Comparison of ENCODE assay signal across 2 cellular contexts in the genomic region with DNA sequence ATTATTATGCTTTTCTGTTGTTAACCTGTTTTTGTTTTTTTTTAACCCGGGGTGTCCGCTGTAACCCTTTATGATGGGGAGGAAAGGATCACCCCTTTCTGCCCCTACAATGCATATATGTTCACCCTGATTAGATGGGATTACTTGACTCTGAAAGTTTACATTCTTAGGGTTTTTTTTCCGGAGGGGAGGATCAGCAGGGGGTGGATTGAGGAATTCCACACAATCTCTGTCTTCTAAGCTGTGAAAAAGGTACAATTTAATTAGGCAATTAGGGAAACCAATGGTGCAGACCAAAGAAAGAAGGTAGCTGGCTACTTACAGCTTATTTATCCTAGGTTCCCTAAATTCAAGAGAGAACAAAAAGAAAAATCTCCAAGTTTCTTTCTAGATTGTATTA.
TF ChIP-seq lines count a peak whose summit lies in the region.

No MANE protein-coding gene starts in this region.

TF ChIP-seq in GM23338, 12 proteins besides CTCF, POLR2A, EP300 and RAD21 (continued from another document and continues in another):
- TF ChIP-seq, protein P1, sequence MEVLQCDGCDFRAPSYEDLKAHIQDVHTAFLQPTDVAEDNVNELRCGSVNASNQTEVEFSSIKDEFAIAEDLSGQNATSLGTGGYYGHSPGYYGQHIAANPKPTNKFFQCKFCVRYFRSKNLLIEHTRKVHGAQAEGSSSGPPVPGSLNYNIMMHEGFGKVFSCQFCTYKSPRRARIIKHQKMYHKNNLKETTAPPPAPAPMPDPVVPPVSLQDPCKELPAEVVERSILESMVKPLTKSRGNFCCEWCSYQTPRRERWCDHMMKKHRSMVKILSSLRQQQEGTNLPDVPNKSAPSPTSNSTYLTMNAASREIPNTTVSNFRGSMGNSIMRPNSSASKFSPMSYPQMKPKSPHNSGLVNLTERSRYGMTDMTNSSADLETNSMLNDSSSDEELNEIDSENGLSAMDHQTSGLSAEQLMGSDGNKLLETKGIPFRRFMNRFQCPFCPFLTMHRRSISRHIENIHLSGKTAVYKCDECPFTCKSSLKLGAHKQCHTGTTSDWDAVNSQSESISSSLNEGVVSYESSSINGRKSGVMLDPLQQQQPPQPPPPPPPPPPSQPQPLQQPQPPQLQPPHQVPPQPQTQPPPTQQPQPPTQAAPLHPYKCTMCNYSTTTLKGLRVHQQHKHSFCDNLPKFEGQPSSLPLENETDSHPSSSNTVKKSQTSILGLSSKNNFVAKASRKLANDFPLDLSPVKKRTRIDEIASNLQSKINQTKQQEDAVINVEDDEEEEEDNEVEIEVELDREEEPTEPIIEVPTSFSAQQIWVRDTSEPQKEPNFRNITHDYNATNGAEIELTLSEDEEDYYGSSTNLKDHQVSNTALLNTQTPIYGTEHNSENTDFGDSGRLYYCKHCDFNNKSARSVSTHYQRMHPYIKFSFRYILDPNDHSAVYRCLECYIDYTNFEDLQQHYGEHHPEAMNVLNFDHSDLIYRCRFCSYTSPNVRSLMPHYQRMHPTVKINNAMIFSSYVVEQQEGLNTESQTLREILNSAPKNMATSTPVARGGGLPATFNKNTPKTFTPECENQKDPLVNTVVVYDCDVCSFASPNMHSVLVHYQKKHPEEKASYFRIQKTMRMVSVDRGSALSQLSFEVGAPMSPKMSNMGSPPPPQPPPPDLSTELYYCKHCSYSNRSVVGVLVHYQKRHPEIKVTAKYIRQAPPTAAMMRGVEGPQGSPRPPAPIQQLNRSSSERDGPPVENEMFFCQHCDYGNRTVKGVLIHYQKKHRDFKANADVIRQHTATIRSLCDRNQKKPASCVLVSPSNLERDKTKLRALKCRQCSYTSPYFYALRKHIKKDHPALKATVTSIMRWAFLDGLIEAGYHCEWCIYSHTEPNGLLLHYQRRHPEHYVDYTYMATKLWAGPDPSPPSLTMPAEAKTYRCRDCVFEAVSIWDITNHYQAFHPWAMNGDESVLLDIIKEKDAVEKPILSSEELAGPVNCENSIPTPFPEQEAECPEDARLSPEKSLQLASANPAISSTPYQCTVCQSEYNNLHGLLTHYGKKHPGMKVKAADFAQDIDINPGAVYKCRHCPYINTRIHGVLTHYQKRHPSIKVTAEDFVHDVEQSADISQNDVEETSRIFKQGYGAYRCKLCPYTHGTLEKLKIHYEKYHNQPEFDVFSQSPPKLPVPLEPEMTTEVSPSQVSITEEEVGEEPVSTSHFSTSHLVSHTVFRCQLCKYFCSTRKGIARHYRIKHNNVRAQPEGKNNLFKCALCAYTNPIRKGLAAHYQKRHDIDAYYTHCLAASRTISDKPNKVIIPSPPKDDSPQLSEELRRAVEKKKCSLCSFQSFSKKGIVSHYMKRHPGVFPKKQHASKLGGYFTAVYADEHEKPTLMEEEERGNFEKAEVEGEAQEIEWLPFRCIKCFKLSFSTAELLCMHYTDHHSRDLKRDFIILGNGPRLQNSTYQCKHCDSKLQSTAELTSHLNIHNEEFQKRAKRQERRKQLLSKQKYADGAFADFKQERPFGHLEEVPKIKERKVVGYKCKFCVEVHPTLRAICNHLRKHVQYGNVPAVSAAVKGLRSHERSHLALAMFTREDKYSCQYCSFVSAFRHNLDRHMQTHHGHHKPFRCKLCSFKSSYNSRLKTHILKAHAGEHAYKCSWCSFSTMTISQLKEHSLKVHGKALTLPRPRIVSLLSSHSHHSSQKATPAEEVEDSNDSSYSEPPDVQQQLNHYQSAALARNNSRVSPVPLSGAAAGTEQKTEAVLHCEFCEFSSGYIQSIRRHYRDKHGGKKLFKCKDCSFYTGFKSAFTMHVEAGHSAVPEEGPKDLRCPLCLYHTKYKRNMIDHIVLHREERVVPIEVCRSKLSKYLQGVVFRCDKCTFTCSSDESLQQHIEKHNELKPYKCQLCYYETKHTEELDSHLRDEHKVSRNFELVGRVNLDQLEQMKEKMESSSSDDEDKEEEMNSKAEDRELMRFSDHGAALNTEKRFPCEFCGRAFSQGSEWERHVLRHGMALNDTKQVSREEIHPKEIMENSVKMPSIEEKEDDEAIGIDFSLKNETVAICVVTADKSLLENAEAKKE (CRISPR knock-in tag; IDR thresholded peaks at IDR 0.05), result no peak
- TF ChIP-seq, protein P2, sequence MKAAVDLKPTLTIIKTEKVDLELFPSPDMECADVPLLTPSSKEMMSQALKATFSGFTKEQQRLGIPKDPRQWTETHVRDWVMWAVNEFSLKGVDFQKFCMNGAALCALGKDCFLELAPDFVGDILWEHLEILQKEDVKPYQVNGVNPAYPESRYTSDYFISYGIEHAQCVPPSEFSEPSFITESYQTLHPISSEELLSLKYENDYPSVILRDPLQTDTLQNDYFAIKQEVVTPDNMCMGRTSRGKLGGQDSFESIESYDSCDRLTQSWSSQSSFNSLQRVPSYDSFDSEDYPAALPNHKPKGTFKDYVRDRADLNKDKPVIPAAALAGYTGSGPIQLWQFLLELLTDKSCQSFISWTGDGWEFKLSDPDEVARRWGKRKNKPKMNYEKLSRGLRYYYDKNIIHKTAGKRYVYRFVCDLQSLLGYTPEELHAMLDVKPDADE (IDR thresholded peaks at IDR 0.05), result no peak
- TF ChIP-seq EZH2 (IDR thresholded peaks at IDR 0.05; ENCODE audit: low read depth, unreplicated experiment) (no peak), CREB1 (CRISPR knock-in tag; IDR thresholded peaks at IDR 0.05; ENCODE audit: low read depth) (no peak), STAT1 (IDR thresholded peaks at IDR 0.05; ENCODE audit: unreplicated experiment) (no peak), EZH2phosphoT487 (IDR thresholded peaks at IDR 0.05; ENCODE audit: unreplicated experiment) (no peak), ZNF114 (CRISPR knock-in tag; IDR thresholded peaks at IDR 0.05) (no peak), POLR2AphosphoS5 (IDR thresholded peaks at IDR 0.05; ENCODE audit: low read depth) (no peak), JUNB (IDR thresholded peaks at IDR 0.05; ENCODE audit: unreplicated experiment) (no peak), ZNF331 (CRISPR knock-in tag; IDR thresholded peaks at IDR 0.05; ENCODE audit: low read depth) (no peak)

TF ChIP-seq in WTC11, 78 proteins besides CTCF, POLR2A, EP300 and RAD21 (continued from another document):
- TF ChIP-seq, protein P3, sequence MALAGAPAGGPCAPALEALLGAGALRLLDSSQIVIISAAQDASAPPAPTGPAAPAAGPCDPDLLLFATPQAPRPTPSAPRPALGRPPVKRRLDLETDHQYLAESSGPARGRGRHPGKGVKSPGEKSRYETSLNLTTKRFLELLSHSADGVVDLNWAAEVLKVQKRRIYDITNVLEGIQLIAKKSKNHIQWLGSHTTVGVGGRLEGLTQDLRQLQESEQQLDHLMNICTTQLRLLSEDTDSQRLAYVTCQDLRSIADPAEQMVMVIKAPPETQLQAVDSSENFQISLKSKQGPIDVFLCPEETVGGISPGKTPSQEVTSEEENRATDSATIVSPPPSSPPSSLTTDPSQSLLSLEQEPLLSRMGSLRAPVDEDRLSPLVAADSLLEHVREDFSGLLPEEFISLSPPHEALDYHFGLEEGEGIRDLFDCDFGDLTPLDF (CRISPR knock-in tag; IDR thresholded peaks at IDR 0.05), result no peak
